Comparison of ENCODE assay signal across 2 cellular contexts in the genomic region with DNA sequence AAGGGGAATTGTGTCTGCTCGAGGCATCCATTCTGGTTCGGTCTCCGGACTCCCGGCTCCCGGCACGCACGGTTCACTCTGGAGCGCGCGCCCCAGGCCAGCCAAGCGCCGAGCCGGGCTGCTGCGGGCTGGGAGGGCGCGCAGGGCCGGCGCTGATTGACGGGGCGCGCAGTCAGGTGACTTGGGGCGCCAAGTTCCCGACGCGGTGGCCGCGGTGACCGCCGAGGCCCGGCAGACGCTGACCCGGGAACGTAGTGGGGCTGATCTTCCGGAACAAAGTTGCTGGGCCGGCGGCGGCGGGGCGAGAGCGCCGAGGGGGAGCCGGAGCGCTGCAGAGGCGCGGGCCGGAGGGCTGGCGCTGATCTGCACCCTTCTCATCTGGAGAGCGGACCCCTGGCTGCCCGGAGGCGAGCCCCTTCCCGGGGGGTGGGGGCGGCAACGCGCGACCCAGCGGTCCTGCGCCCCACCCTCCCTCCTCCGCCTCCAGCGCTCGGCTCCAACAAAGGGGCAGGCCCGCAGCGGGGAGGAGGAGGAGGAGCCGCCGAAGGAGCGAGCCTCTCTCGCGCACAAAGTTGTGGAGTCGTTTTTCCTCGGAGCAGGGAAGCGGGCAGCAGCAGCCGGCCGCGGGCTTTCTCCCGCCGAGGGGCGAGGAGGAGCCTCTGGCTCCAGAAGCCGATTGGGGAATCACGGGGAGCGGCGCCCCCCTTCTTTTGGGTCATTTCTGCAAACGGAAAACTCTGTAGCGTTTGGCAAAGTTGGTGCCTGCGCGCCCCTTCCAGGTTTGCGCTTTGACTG.
TF ChIP-seq lines count a peak whose summit lies in the region.

Gene UTRN (plus strand): TSS at position 583 of the 795 bp plus-strand sequence. CDS start 6,494 bp downstream, outside the sequence.

TF ChIP-seq in GM12891, 5 proteins besides CTCF, POLR2A, EP300 and RAD21 (continued from another document):
- no peak for TF ChIP-seq SPI1 (IDR thresholded peaks at IDR 0.05; ENCODE audit: low read depth, low read length)
- TF ChIP-seq POU2F2 (IDR thresholded peaks at IDR 0.05; ENCODE audit: low read depth, low read length): no peak
- no peak for TF ChIP-seq POLR2AphosphoS5 (IDR thresholded peaks at IDR 0.05; ENCODE audit: low read depth, low read length)
- no peak for TF ChIP-seq PAX5 (IDR thresholded peaks at IDR 0.05; ENCODE audit: insufficient read depth, low read length, severe bottlenecking)

TF ChIP-seq in HepG2, 621 proteins besides CTCF, POLR2A, EP300 and RAD21 (continued from another document and continues in another):
- TF ChIP-seq MAFG (CRISPR knock-in tag; IDR thresholded peaks at IDR 0.05) (peak; percentile 80; the same call in 1 of the 2 replicates), ZNF775 (CRISPR knock-in tag; IDR thresholded peaks at IDR 0.05; ENCODE audit: borderline replicate concordance) (no peak), TOPORS (CRISPR knock-in tag; IDR thresholded peaks at IDR 0.05) (peak; percentile 96), HNRNPUL1 (IDR thresholded peaks at IDR 0.05; ENCODE audit: low read depth, low read length) (peak; percentile 24; the same call in 1 of the 2 replicates), ZNF282 (IDR thresholded peaks at IDR 0.05; ENCODE audit: partially characterized antibody) (no peak), ZNF512 (CRISPR knock-in tag; IDR thresholded peaks at IDR 0.05) (no peak), DMAP1 (CRISPR knock-in tag; IDR thresholded peaks at IDR 0.05) (peak; percentile 66), XRCC5 (optimal IDR thresholded peaks at IDR 0.05; ENCODE audit: low read length) (peak; percentile 45), NR2F2 (IDR thresholded peaks at IDR 0.05; ENCODE audit: borderline replicate concordance, low read depth) (no peak), MLLT10 (CRISPR knock-in tag; IDR thresholded peaks at IDR 0.05) (no peak), NKX3-1 (CRISPR knock-in tag; IDR thresholded peaks at IDR 0.05) (peak; percentile 50; the same call in 1 of the 2 replicates), ZBTB44 (CRISPR knock-in tag; IDR thresholded peaks at IDR 0.05) (0 out of 2 replicates have a peak, but pooled peaks have one; percentile 35), PHF5A (CRISPR knock-in tag; IDR thresholded peaks at IDR 0.05; ENCODE audit: low read depth, unreplicated experiment) (peak; percentile 23), DR1 (CRISPR knock-in tag; IDR thresholded peaks at IDR 0.05) (peak; percentile 87), TAF15 (IDR thresholded peaks at IDR 0.05; ENCODE audit: low read depth, low read length, poor library complexity, severe bottlenecking) (peak; percentile 82), NFIC (IDR thresholded peaks at IDR 0.05; ENCODE audit: low read length) (peak; percentile 49; the same call in 1 of the 2 replicates), UBTF (CRISPR knock-in tag; IDR thresholded peaks at IDR 0.05) (peak; percentile 98), JARID2 (CRISPR knock-in tag; IDR thresholded peaks at IDR 0.05; ENCODE audit: insufficient replicate concordance) (peak; percentile 40), THAP11 (CRISPR knock-in tag; IDR thresholded peaks at IDR 0.05) (peak; percentile 69), ZNF607 (CRISPR knock-in tag; IDR thresholded peaks at IDR 0.05; ENCODE audit: borderline replicate concordance) (peak; percentile 92), ZNF275 (CRISPR knock-in tag; IDR thresholded peaks at IDR 0.05; ENCODE audit: borderline replicate concordance) (no peak), ZFYVE20 (CRISPR knock-in tag; IDR thresholded peaks at IDR 0.05; ENCODE audit: borderline replicate concordance, low read depth) (no peak; the same call in 1 of the 2 replicates), ZNF331 (CRISPR knock-in tag; IDR thresholded peaks at IDR 0.05) (peak; percentile 50; the same call in 1 of the 2 replicates), ZFP37 (CRISPR knock-in tag; IDR thresholded peaks at IDR 0.05; ENCODE audit: borderline replicate concordance) (peak; percentile 87), CHD2 (IDR thresholded peaks at IDR 0.05; ENCODE audit: low read depth, low read length) (0 out of 2 replicates have a peak, but pooled peaks have one; percentile 6), PITX1 (CRISPR knock-in tag; IDR thresholded peaks at IDR 0.05) (0 out of 2 replicates have a peak, but pooled peaks have one; percentile 23), ARID4A (CRISPR knock-in tag; IDR thresholded peaks at IDR 0.05; ENCODE audit: borderline replicate concordance) (peak; percentile 96), ESRRA (CRISPR knock-in tag; IDR thresholded peaks at IDR 0.05; ENCODE audit: low read depth) (peak; percentile 22; the same call in 1 of the 2 replicates), TFE3 (CRISPR knock-in tag; IDR thresholded peaks at IDR 0.05) (peak; percentile 90)
- TF ChIP-seq, protein P1, sequence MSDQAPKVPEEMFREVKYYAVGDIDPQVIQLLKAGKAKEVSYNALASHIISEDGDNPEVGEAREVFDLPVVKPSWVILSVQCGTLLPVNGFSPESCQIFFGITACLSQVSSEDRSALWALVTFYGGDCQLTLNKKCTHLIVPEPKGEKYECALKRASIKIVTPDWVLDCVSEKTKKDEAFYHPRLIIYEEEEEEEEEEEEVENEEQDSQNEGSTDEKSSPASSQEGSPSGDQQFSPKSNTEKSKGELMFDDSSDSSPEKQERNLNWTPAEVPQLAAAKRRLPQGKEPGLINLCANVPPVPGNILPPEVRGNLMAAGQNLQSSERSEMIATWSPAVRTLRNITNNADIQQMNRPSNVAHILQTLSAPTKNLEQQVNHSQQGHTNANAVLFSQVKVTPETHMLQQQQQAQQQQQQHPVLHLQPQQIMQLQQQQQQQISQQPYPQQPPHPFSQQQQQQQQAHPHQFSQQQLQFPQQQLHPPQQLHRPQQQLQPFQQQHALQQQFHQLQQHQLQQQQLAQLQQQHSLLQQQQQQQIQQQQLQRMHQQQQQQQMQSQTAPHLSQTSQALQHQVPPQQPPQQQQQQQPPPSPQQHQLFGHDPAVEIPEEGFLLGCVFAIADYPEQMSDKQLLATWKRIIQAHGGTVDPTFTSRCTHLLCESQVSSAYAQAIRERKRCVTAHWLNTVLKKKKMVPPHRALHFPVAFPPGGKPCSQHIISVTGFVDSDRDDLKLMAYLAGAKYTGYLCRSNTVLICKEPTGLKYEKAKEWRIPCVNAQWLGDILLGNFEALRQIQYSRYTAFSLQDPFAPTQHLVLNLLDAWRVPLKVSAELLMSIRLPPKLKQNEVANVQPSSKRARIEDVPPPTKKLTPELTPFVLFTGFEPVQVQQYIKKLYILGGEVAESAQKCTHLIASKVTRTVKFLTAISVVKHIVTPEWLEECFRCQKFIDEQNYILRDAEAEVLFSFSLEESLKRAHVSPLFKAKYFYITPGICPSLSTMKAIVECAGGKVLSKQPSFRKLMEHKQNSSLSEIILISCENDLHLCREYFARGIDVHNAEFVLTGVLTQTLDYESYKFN (CRISPR knock-in tag; conservative IDR thresholded peaks at IDR 0.05): peak; percentile 58
- TF ChIP-seq, protein P2, sequence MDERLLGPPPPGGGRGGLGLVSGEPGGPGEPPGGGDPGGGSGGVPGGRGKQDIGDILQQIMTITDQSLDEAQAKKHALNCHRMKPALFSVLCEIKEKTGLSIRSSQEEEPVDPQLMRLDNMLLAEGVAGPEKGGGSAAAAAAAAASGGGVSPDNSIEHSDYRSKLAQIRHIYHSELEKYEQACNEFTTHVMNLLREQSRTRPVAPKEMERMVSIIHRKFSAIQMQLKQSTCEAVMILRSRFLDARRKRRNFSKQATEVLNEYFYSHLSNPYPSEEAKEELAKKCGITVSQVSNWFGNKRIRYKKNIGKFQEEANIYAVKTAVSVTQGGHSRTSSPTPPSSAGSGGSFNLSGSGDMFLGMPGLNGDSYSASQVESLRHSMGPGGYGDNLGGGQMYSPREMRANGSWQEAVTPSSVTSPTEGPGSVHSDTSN (CRISPR knock-in tag; IDR thresholded peaks at IDR 0.05): peak; percentile 79
